Comparison of ENCODE assay signal across 1 cellular context in the genomic region with DNA sequence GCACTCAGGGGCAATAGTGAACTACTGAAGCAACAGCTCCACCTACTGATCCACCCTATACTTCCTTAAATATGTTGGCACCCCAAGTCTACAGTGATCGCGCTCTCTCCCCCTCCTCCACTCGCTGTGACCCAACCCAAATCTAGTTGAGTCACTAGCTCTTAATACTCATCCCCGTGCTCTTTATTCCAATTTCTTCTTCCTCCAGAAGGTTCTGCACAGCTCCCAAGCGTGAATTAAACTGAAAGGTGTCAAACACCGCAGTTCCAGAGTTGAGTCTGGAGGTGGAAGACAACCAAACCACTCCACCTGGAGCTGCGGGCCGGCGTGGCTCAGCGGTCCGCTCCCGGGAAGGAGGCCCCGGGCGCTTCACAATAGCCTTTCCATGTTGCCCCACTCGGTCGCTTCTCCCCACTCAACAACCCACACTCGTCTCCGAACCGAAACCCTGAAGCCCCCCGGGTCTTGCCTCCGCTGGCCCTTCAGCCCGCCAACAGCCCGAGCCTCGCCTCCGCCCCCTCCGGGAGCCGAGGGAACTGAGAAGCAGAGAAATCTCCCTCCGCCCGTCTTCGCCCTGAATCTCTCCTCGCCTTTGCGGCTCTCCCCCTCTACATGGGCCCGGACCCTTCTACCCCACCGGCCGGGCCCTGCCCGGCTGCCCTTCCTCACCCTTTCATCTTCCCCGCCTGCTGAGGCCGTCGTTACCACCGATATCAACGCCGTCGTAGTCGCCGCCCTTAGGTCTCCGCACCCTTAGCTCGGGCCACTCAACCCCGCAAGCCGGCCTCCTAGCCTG.
TF ChIP-seq lines count a peak whose summit lies in the region.

No MANE protein-coding gene starts in this region.

TF ChIP-seq in H1, 55 proteins besides CTCF, POLR2A, EP300 and RAD21:
- no peak for TF ChIP-seq NANOG (IDR thresholded peaks at IDR 0.05; ENCODE audit: insufficient read depth, low read depth, low read length, poor library complexity, severe bottlenecking)
- no peak for TF ChIP-seq EGR1 (IDR thresholded peaks at IDR 0.05; ENCODE audit: borderline replicate concordance, low read depth, low read length)
- no peak for TF ChIP-seq MAFK (IDR thresholded peaks at IDR 0.05; ENCODE audit: low read depth, low read length)
- TF ChIP-seq TEAD4 (IDR thresholded peaks at IDR 0.05; ENCODE audit: low read depth, low read length), result 0 out of 2 replicates have a peak, but pooled peaks have one; percentile 12
- TF ChIP-seq, protein P1, sequence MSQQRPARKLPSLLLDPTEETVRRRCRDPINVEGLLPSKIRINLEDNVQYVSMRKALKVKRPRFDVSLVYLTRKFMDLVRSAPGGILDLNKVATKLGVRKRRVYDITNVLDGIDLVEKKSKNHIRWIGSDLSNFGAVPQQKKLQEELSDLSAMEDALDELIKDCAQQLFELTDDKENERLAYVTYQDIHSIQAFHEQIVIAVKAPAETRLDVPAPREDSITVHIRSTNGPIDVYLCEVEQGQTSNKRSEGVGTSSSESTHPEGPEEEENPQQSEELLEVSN (IDR thresholded peaks at IDR 0.05), result no peak
- peak; percentile 33; the same call in 1 of the 2 replicates for TF ChIP-seq TBP (IDR thresholded peaks at IDR 0.05; ENCODE audit: low read depth, low read length)
- no peak for TF ChIP-seq HDAC2 (IDR thresholded peaks at IDR 0.05; ENCODE audit: borderline replicate concordance in 1 of 2, low read depth in 2 of 2, low read length in 2 of 2)
- no peak for TF ChIP-seq SP2 (IDR thresholded peaks at IDR 0.05; ENCODE audit: low read length)
- no peak for TF ChIP-seq RNF2 (IDR thresholded peaks at IDR 0.05; ENCODE audit: borderline replicate concordance, low read depth, low read length, missing control alignments, poor library complexity, severe bottlenecking)
- TF ChIP-seq KDM1A (IDR thresholded peaks at IDR 0.05; ENCODE audit: borderline replicate concordance, low read length), result no peak
- 0 out of 2 replicates have a peak, but pooled peaks have one; percentile 19 for TF ChIP-seq SP1 (IDR thresholded peaks at IDR 0.05; ENCODE audit: low read depth, low read length)
- no peak for TF ChIP-seq SIX5 (IDR thresholded peaks at IDR 0.05; ENCODE audit: low read depth, low read length)
- no peak for TF ChIP-seq RFX5 (IDR thresholded peaks at IDR 0.05; ENCODE audit: borderline replicate concordance, low read depth, low read length)
- TF ChIP-seq BACH1 (IDR thresholded peaks at IDR 0.05; ENCODE audit: low read length), result 0 out of 2 replicates have a peak, but pooled peaks have one; percentile 5
- TF ChIP-seq TAF1 (IDR thresholded peaks at IDR 0.05; ENCODE audit: low read depth, low read length), result peak; percentile 69
- TF ChIP-seq, protein P2, sequence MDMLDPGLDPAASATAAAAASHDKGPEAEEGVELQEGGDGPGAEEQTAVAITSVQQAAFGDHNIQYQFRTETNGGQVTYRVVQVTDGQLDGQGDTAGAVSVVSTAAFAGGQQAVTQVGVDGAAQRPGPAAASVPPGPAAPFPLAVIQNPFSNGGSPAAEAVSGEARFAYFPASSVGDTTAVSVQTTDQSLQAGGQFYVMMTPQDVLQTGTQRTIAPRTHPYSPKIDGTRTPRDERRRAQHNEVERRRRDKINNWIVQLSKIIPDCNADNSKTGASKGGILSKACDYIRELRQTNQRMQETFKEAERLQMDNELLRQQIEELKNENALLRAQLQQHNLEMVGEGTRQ (IDR thresholded peaks at IDR 0.05; ENCODE audit: low read length), result no peak
- peak; percentile 95 for TF ChIP-seq ASH2L (IDR thresholded peaks at IDR 0.05; ENCODE audit: low read length)
- peak; percentile 42; the same call in 1 of the 2 replicates for TF ChIP-seq CHD2 (IDR thresholded peaks at IDR 0.05; ENCODE audit: low read length)
- peak in 1 of 2 experiments; percentile 82; a peak in 1 of 4 replicates for TF ChIP-seq SIN3A (conservative IDR thresholded peaks at IDR 0.05 in 1 of 2, IDR thresholded peaks at IDR 0.05 in 1 of 2; ENCODE audit: low read depth in 1 of 2, low read length in 2 of 2)
- TF ChIP-seq EZH2 (IDR thresholded peaks at IDR 0.05; ENCODE audit: low read depth, low read length, severe bottlenecking), result no peak
- peak; percentile 25 for TF ChIP-seq SAP30 (IDR thresholded peaks at IDR 0.05; ENCODE audit: insufficient read depth, insufficient replicate concordance, low read length)
- TF ChIP-seq RXRA (IDR thresholded peaks at IDR 0.05; ENCODE audit: insufficient read depth, low read depth, low read length), result no peak
- no peak for TF ChIP-seq HDAC6 (IDR thresholded peaks at IDR 0.05; ENCODE audit: low read depth, low read length)
- TF ChIP-seq JUND (IDR thresholded peaks at IDR 0.05; ENCODE audit: low read length), result no peak
- TF ChIP-seq POLR2AphosphoS5 (IDR thresholded peaks at IDR 0.05; ENCODE audit: low read depth, low read length), result peak; percentile 73
- TF ChIP-seq, protein P3, sequence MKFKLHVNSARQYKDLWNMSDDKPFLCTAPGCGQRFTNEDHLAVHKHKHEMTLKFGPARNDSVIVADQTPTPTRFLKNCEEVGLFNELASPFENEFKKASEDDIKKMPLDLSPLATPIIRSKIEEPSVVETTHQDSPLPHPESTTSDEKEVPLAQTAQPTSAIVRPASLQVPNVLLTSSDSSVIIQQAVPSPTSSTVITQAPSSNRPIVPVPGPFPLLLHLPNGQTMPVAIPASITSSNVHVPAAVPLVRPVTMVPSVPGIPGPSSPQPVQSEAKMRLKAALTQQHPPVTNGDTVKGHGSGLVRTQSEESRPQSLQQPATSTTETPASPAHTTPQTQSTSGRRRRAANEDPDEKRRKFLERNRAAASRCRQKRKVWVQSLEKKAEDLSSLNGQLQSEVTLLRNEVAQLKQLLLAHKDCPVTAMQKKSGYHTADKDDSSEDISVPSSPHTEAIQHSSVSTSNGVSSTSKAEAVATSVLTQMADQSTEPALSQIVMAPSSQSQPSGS (IDR thresholded peaks at IDR 0.05; ENCODE audit: low read length), result 0 out of 2 replicates have a peak, but pooled peaks have one; percentile 9
- no peak for TF ChIP-seq PHF8 (conservative IDR thresholded peaks at IDR 0.05; ENCODE audit: low read depth, low read length)
- TF ChIP-seq BRCA1 (IDR thresholded peaks at IDR 0.05; ENCODE audit: low read depth, low read length), result no peak
- peak; percentile 67; the same call in 1 of the 2 replicates for TF ChIP-seq KDM5A (IDR thresholded peaks at IDR 0.05; ENCODE audit: low read length)
- TF ChIP-seq SRF (IDR thresholded peaks at IDR 0.05; ENCODE audit: low read depth, low read length), result no peak
- TF ChIP-seq BCL11A (IDR thresholded peaks at IDR 0.05; ENCODE audit: low read depth in 2 of 2, low read length in 2 of 2), result no peak
- no peak for TF ChIP-seq TCF12 (IDR thresholded peaks at IDR 0.05; ENCODE audit: low read depth, low read length)
- TF ChIP-seq, protein P4, sequence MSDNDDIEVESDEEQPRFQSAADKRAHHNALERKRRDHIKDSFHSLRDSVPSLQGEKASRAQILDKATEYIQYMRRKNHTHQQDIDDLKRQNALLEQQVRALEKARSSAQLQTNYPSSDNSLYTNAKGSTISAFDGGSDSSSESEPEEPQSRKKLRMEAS (IDR thresholded peaks at IDR 0.05), result peak; percentile 48
- TF ChIP-seq ZNF274 (IDR thresholded peaks at IDR 0.05; ENCODE audit: borderline replicate concordance, extremely low read depth, low read length), result no peak
- TF ChIP-seq CREB1 (IDR thresholded peaks at IDR 0.05), result no peak
